In genomic region chr13:91647361-91647970, GRCh38 we compare ENCODE assay signal across 9 cellular contexts.
A peak's percentile ranks its signal among the peaks of the same experiment; 100 is the strongest.
DNase-seq lines count a peak whose midpoint lies in the region; ATAC-seq, FAIRE-seq and TF ChIP-seq lines count a peak whose summit lies in the region.
"Had no signal": no experiment of that assay in that cellular context is flagged by ENCODE, and none has a peak within 500 bp of the region (broad histone marks: within the 10 kb centered on the region; RNA-seq: fewer than 3 reads in every experiment).

No MANE protein-coding gene starts in this region.

- no peak overlapping the region for H3K9ac ChIP-seq in keratinocyte (ENCODE audit: control insufficient read depth, extremely low read depth, insufficient read depth, low read length)

- no peak for FAIRE-seq in keratinocyte (lab: Jason Lieb, UNC)
- FAIRE-seq: pancreas had no signal

- no peaks in the 10 kb centered on the region for H3K9me1 ChIP-seq in keratinocyte (ENCODE audit: control insufficient read depth, extremely low read depth, insufficient read depth, low read length)

- H3K36me3 ChIP-seq in keratinocyte (ENCODE audit: control insufficient read depth in 2 of 2, extremely low read depth in 1 of 2, insufficient read depth in 2 of 2, low read length in 2 of 2) (no peaks in the 10 kb centered on the region), sigmoid colon (no peaks in the 10 kb centered on the region)
- H3K36me3 ChIP-seq: pancreas had no signal

- no peak for TF ChIP-seq POLR2A in sigmoid colon (IDR thresholded peaks at IDR 0.05)

- TF ChIP-seq CTCF in keratinocyte (optimal IDR thresholded peaks at IDR 0.05 in 1 of 3, IDR thresholded peaks at IDR 0.05 in 1 of 3, conservative IDR thresholded peaks at IDR 0.05 in 1 of 3; ENCODE audit: extremely low read depth in 1 of 3, insufficient read depth in 2 of 3, low read length in 3 of 3) (peak; percentile 48 to 59 (median 54)), sigmoid colon (IDR thresholded peaks at IDR 0.05) (peak in 1 of 4 experiments; percentile 24)

- no peaks in the 10 kb centered on the region for H4K20me1 ChIP-seq in keratinocyte (ENCODE audit: control insufficient read depth, extremely low read depth, insufficient read depth, low read length)

- H2AFZ ChIP-seq in keratinocyte (ENCODE audit: control insufficient read depth, low read length): no peak overlapping the region

- DNase-seq in ELR (ENCODE audit: low read depth) (peak; percentile 6), SK-MEL-5 (ENCODE audit: low read depth, low spot score) (peak; percentile 66), keratinocyte (ENCODE audit: low read depth, low spot score) (no peak), sigmoid colon (no peak), NCI-H2081 treated with DMSO at 0.1 percent for 48 hours (lab: John Stamatoyannopoulos, UW) (no peak)

- intact Hi-C loops in sigmoid colon (cut with DNase I): no loop called here

- no peak overlapping the region for H3K4me2 ChIP-seq in keratinocyte (ENCODE audit: control insufficient read depth, extremely low read depth, insufficient read depth, low read depth, low read length)

- no peaks in the 10 kb centered on the region for H3K79me2 ChIP-seq in keratinocyte (ENCODE audit: control insufficient read depth, insufficient read depth, low read length)

- no peak overlapping the region for H3K27ac ChIP-seq in keratinocyte (ENCODE audit: control insufficient read depth, insufficient read depth, low read length)
- H3K27ac ChIP-seq in sigmoid colon: no peak overlapping the region
- H3K27ac ChIP-seq: pancreas had no signal

- H3K9me3 ChIP-seq in keratinocyte (ENCODE audit: control insufficient read depth, low read depth, low read length): no peaks in the 10 kb centered on the region
- H3K9me3 ChIP-seq in sigmoid colon: no peaks in the 10 kb centered on the region
- H3K9me3 ChIP-seq: pancreas had no signal

- TF ChIP-seq EP300 in sigmoid colon (IDR thresholded peaks at IDR 0.05): no peak

- H3K4me3 ChIP-seq in keratinocyte (ENCODE audit: control insufficient read depth in 2 of 3, extremely low read depth in 1 of 3, insufficient read depth in 2 of 3, low read depth in 1 of 3, low read length in 3 of 3) (no peak overlapping the region), sigmoid colon (no peak overlapping the region)
- H3K4me3 ChIP-seq: pancreas had no signal

- no peaks in the 10 kb centered on the region for H3K4me1 ChIP-seq in keratinocyte (ENCODE audit: control insufficient read depth, extremely low read depth, insufficient read depth, low read length)
- peaks cover 0 to 10% (median 3%) of the 10 kb centered on the region in 4 donors for H3K4me1 ChIP-seq in sigmoid colon
- H3K4me1 ChIP-seq: pancreas had no signal

- dilution Hi-C loops in keratinocyte (cut with MboI; ENCODE audit: extremely low pct_ligation_motif_present, low sequenced_read_pairs): no loop called here

- in situ Hi-C loops in SK-MEL-5 (cut with HindIII; ENCODE audit: low pct_unique_long_range_greater_than_20kb, low sequenced_read_pairs): no loop called here

- 40 to 47% methylated on average over 3 of the region's 3 CpGs for WGBS in sigmoid colon, 2 donors

- ATAC-seq in HG02623 (IDR thresholded peaks at IDR 0.05; ENCODE audit: unreplicated experiment) (peak; percentile 57), GM18519 (IDR thresholded peaks at IDR 0.05; ENCODE audit: low FRiP score, unreplicated experiment) (no peak), GM21717 (IDR thresholded peaks at IDR 0.05; ENCODE audit: unreplicated experiment) (no peak)

- H3K27me3 ChIP-seq in keratinocyte (ENCODE audit: control insufficient read depth, extremely low read depth, insufficient read depth, low read length) (no peaks in the 10 kb centered on the region), sigmoid colon (no peaks in the 10 kb centered on the region)
- H3K27me3 ChIP-seq: pancreas had no signal

Comparison
In these comparisons a context has a peak if more than half of its experiments do, and no peak if none do; other contexts are left out.
1. DNase-seq: peak in ELR (single experiment) and SK-MEL-5 (single experiment); none in keratinocyte (single experiment), sigmoid colon (single experiment) and NCI-H2081 treated with DMSO at 0.1 percent for 48 hours (single experiment).